ENCODE assay signal across 9 cellular contexts in the genomic region with DNA sequence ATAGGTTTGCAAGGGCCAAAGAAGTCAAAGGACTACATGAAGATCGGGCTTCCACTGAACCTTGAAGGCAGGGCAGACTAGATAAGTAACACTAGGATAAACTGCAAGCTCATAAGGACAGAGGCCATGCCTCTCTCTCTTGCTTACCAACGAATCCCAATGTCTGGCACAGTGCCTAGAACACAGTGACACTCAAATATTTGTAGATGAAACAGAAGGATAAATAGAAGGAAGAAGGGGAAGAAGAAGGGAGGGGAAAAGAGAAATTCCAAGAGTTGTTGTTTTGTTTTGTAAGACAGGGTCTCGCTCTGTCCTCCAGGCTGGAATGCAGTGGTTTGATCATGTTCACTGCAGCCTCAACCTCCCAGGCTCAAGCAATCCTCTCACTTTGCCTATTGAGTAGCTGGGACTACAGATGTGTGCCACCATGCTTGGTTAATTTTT. TPM values are rescaled to one million over a fixed set of nuclear protein-coding genes. Genes with fewer than 3 reads are reported as not detected.
DNase-seq lines count a peak whose midpoint lies in the region; TF ChIP-seq lines count a peak whose summit lies in the region.
"Had no signal": no experiment of that assay in that cellular context is flagged by ENCODE, and none has a peak within 500 bp of the region (broad histone marks: within the 10 kb centered on the region; RNA-seq: fewer than 3 reads in every experiment).

No MANE protein-coding gene starts in this region.

- no peaks in the 10 kb centered on the region for H3K79me1 ChIP-seq in H9 (ENCODE audit: insufficient read depth, low read depth, low read length, poor library complexity, severe bottlenecking)

- H3K23ac ChIP-seq in H9 (ENCODE audit: insufficient read length, low read depth, low read length), result no peak overlapping the region

- H3K4me3 Mint-ChIP-seq in H9 (no peak overlapping the region), endothelial cell (ENCODE audit: unreplicated experiment) (no peak overlapping the region)

- peaks cover 17 to 29% of the 10 kb centered on the region in 2 experiments for H3K4me1 Mint-ChIP-seq in H9
- peaks cover 11% of the 10 kb centered on the region for H3K4me1 Mint-ChIP-seq in endothelial cell (ENCODE audit: unreplicated experiment)

- H2BK20ac ChIP-seq in H9 (ENCODE audit: low read depth, low read length, poor library complexity, severe bottlenecking), result no peak overlapping the region

- H4K20me1 ChIP-seq in H9 (ENCODE audit: control insufficient read depth, insufficient read depth, insufficient read length), result no peaks in the 10 kb centered on the region

- peak overlapping the region; percentile 64 for H3K18ac ChIP-seq in H9 (ENCODE audit: insufficient read length, low read depth, low read length)

- H2AFZ ChIP-seq in H9 (ENCODE audit: low read length), result no peak overlapping the region

- H2BK5ac ChIP-seq in H9 (ENCODE audit: insufficient read length, low read length), result peak overlapping the region; percentile 83

- no peaks in the 10 kb centered on the region for H3K36me3 ChIP-seq in SK-N-MC (ENCODE audit: insufficient read depth, low read length)
- H3K36me3 ChIP-seq: tibial nerve had no signal

- no CpG with 5 or more reads among the region's 3 CpGs for WGBS in H9 (ENCODE audit: extremely low coverage, insufficient read length, low lambda C conversion rate)

- peaks cover 3% of the 10 kb centered on the region; the same call in 1 of the 2 replicates for H3K4me1 ChIP-seq in H9 (ENCODE audit: insufficient read depth, low read length)

- no peak overlapping the region for H2BK12ac ChIP-seq in H9 (ENCODE audit: insufficient read length, low read depth, low read length)

- no peaks in the 10 kb centered on the region for H3K27me3 ChIP-seq in H9 (ENCODE audit: insufficient read depth, low read length)
- H3K27me3 ChIP-seq: tibial nerve had no signal

- H3K9me3 ChIP-seq in H9 (ENCODE audit: control insufficient read depth, low read depth, low read length) (no peaks in the 10 kb centered on the region), SK-N-MC (ENCODE audit: low read depth, low read length) (no peaks in the 10 kb centered on the region)
- H3K9me3 ChIP-seq: tibial nerve had no signal

- peaks cover 3% of the 10 kb centered on the region; the same call in 1 of the 2 replicates for H3K79me2 ChIP-seq in H9 (ENCODE audit: insufficient read depth, low read length)

- H3K14ac ChIP-seq in H9 (ENCODE audit: insufficient read depth, low read length), result no peak overlapping the region

- H3K27me3 Mint-ChIP-seq in H9 (ENCODE audit: low read depth), result no peaks in the 10 kb centered on the region
- H3K27me3 Mint-ChIP-seq in endothelial cell (ENCODE audit: unreplicated experiment), result no peaks in the 10 kb centered on the region

- no peak for TF ChIP-seq CTCF in H9 (conservative IDR thresholded peaks at IDR 0.05)
- TF ChIP-seq CTCF in endothelial cell (IDR thresholded peaks at IDR 0.05; ENCODE audit: unreplicated experiment), result no peak

- no peak overlapping the region for H3K4ac ChIP-seq in H9 (ENCODE audit: low read depth, low read length)

- no peak overlapping the region for H2BK120ac ChIP-seq in H9 (ENCODE audit: low read depth, low read length, poor library complexity, severe bottlenecking)

- H3K4me3 ChIP-seq in SK-N-MC, result no peak overlapping the region
- H3K4me3 ChIP-seq: tibial nerve had no signal

- peaks cover 0 to 5% (median 0%) of the 10 kb centered on the region in 3 experiments; a peak in 3 of 7 replicates for H3K36me3 Mint-ChIP-seq in H9 (ENCODE audit: insufficient read depth in 1 of 3, low read depth in 3 of 3)
- no peaks in the 10 kb centered on the region for H3K36me3 Mint-ChIP-seq in endothelial cell (ENCODE audit: low read depth, unreplicated experiment)

- no peak overlapping the region for H4K8ac ChIP-seq in H9 (replicated peaks; ENCODE audit: insufficient read length, low read depth, low read length)

- H3K4me2 ChIP-seq in H9 (ENCODE audit: insufficient read depth, insufficient read length, low read length), result no peak overlapping the region

- H3K27ac ChIP-seq in H9 (ENCODE audit: insufficient read length, low read depth, low read length), result no peak overlapping the region
- H3K27ac ChIP-seq in SK-N-MC, result peak overlapping the region; percentile 34; the same call in 1 of the 2 replicates

- H3K27ac Mint-ChIP-seq in H9 (peak overlapping the region; percentile 65 to 83 (median 77); a peak in 4 of 7 replicates), endothelial cell (ENCODE audit: unreplicated experiment) (no peak overlapping the region)

- no peak overlapping the region for H4K5ac ChIP-seq in H9 (ENCODE audit: insufficient read length, low read depth, low read length)

- H3K23me2 ChIP-seq in H9 (ENCODE audit: insufficient read length, low read depth, low read length, poor library complexity, severe bottlenecking), result no peaks in the 10 kb centered on the region

- no peak overlapping the region for H3T11ph ChIP-seq in H9 (ENCODE audit: low read length)

- H4K91ac ChIP-seq in H9 (ENCODE audit: insufficient read length, low read depth, low read length), result no peak overlapping the region

- no peak overlapping the region for H2AK5ac ChIP-seq in H9 (ENCODE audit: insufficient read length, low read length)

- H3K56ac ChIP-seq in H9 (ENCODE audit: insufficient read length, low read depth, low read length), result no peak overlapping the region

- H3K9ac ChIP-seq in H9 (ENCODE audit: extremely low read depth, insufficient read length, low read length) (no peak overlapping the region), SK-N-MC (ENCODE audit: insufficient read length) (no peak overlapping the region)

- H3K9me3 Mint-ChIP-seq in H9 (no peaks in the 10 kb centered on the region; a peak in 2 of 5 replicates), endothelial cell (ENCODE audit: unreplicated experiment) (no peaks in the 10 kb centered on the region)

- DNase-seq in H9 (no peak), SK-N-MC (ENCODE audit: low read depth, low spot score) (no peak), glomerular visceral epithelial cell (ENCODE audit: extremely low spot score) (peak; percentile 43), putamen (ENCODE audit: low spot score) (peak; percentile 73), endothelial cell (ENCODE audit: low spot score) (no peak), SKM-1 treated with dmso at 0.1 percent for 144 hours (lab: John Stamatoyannopoulos, UW; ENCODE audit: unreplicated experiment) (no peak), islet precursor cell (no peak)
- no peak for DNase-seq in stimulated activated naive CD4-positive, alpha-beta T cell (lab: John Stamatoyannopoulos, UW)

- H2BK15ac ChIP-seq in H9 (ENCODE audit: low read depth, low read length), result no peak overlapping the region; the same call in 1 of the 2 replicates

RNA-seq across cellular contexts. Expression of gene SIK3, which starts 26.9 kb away (rescaled TPM):
- total RNA-seq in H9 (2021) (31.4 and 35.5 TPM in 2 replicates), endothelial cell (ENCODE audit: unreplicated experiment) (29.4 TPM)

Comparison
In these comparisons a context has a peak if more than half of its experiments do, and no peak if none do; other contexts are left out.
1. DNase-seq: peak in glomerular visceral epithelial cell (single experiment) and putamen (single experiment); none in H9 (single experiment), SK-N-MC (single experiment), endothelial cell (single experiment), stimulated activated naive CD4-positive, alpha-beta T cell (0 of 6), SKM-1 treated with dmso at 0.1 percent for 144 hours (single experiment) and islet precursor cell (single experiment).